In the genomic region with DNA sequence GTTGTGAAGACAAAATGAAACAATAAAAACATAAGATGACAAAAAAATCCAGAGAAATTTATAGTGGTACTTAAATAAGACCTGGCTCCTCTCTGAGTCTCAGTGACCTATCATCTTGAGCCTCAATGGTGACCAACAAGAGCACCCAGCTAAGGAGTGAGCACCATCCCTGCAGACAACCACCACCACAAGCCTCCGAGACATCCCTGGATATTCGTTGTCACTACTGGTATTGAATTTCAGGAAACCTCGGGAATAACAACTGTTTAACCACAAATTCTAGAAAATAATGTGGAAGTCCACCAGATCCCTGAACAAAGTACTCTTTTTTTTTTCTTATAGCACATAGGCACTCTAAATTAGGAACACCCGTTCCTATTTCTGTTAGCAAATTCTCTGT, we compare ENCODE assay signal across 22 cellular contexts. TPM values are rescaled to one million over a fixed set of nuclear protein-coding genes. Genes with fewer than 3 reads are reported as not detected.
DNase-seq lines count a peak whose midpoint lies in the region; ATAC-seq, FAIRE-seq and TF ChIP-seq lines count a peak whose summit lies in the region.
"Had no signal": no experiment of that assay in that cellular context is flagged by ENCODE, and none has a peak within 500 bp of the region (broad histone marks: within the 10 kb centered on the region; RNA-seq: fewer than 3 reads in every experiment).

No MANE protein-coding gene starts in this region.

- no peak overlapping the region for H3K4me3 Mint-ChIP-seq in activated CD4-positive, alpha-beta memory T cell treated with anti-CD3 and anti-CD28 coated beads for 36 hours
- H3K4me3 Mint-ChIP-seq: CD8-positive, alpha-beta memory T cell; IgD-negative memory B cell had no signal

- no peaks in the 10 kb centered on the region for H3K9me3 ChIP-seq in right atrium auricular region
- H3K9me3 ChIP-seq in kidney (ENCODE audit: control insufficient read depth in 1 of 2, low read length in 2 of 2), result no peaks in the 10 kb centered on the region
- H3K9me3 ChIP-seq in psoas muscle, result no peaks in the 10 kb centered on the region

- no peak for ATAC-seq in psoas muscle
- ATAC-seq: HCT116 had no signal

- H3K27ac Mint-ChIP-seq in activated CD4-positive, alpha-beta memory T cell treated with anti-CD3 and anti-CD28 coated beads for 36 hours, result no peak overlapping the region
- H3K27ac Mint-ChIP-seq: CD8-positive, alpha-beta memory T cell; IgD-negative memory B cell had no signal

- H3K27me3 ChIP-seq in right atrium auricular region (no peaks in the 10 kb centered on the region), psoas muscle (ENCODE audit: insufficient read depth in 3 of 3, low read length in 2 of 3) (no peaks in the 10 kb centered on the region)

- H3K4me1 ChIP-seq in right atrium auricular region (peaks cover 0 to 24% of the 10 kb centered on the region in 2 donors), kidney (ENCODE audit: control insufficient read depth in 1 of 2, insufficient read depth in 1 of 2, low read depth in 1 of 2, low read length in 2 of 2) (peaks cover 3 to 10% of the 10 kb centered on the region in 2 donors), psoas muscle (peaks cover 4% of the 10 kb centered on the region)

- peaks cover 7% of the 10 kb centered on the region for H3K27me3 Mint-ChIP-seq in activated CD4-positive, alpha-beta memory T cell treated with anti-CD3 and anti-CD28 coated beads for 36 hours

- intact Hi-C loops in cardiac septum (cut with DNase I) (loop anchor here (5.0 kb wide), 2 partner anchors 33 to 47 kb away; no protein-coding TSS in a partner anchor), kidney (cut with DNase I) (no loop called here), psoas muscle (cut with DNase I) (no loop called here), head of caudate nucleus (cut with DNase I) (no loop called here)
- intact Hi-C loops in activated CD4-positive, alpha-beta memory T cell treated with anti-CD3 and anti-CD28 coated beads for 36 hours (cut with micrococcal nuclease), result no loop called here

- POLR2A ChIA-PET in activated CD4-positive, alpha-beta memory T cell treated with anti-CD3 and anti-CD28 coated beads for 36 hours (lab: Charles Lee), result no interaction called here

- no peak for TF ChIP-seq CTCF in right atrium auricular region (IDR thresholded peaks at IDR 0.05)
- no peak for TF ChIP-seq CTCF in kidney (IDR thresholded peaks at IDR 0.05; ENCODE audit: borderline replicate concordance, extremely low read depth, insufficient read depth)
- TF ChIP-seq CTCF in psoas muscle (IDR thresholded peaks at IDR 0.05), result no peak

- H3K4me1 Mint-ChIP-seq in activated CD4-positive, alpha-beta memory T cell treated with anti-CD3 and anti-CD28 coated beads for 36 hours (ENCODE audit: low read depth), result no peaks in the 10 kb centered on the region
- H3K4me1 Mint-ChIP-seq: CD8-positive, alpha-beta memory T cell; IgD-negative memory B cell had no signal

- 39 to 47% (median 44%) methylated on average over 4 of the region's 4 CpGs for WGBS in psoas muscle, 3 donors

- H3K4me3 ChIP-seq in right atrium auricular region (peak overlapping the region; percentile 9 to 16), kidney (ENCODE audit: low read length in 2 of 2) (peak overlapping the region; percentile 56 to 67), psoas muscle (peak overlapping the region; percentile 51)

- DNase-seq in right atrium auricular region (ENCODE audit: low spot score) (no peak), cardiac septum (ENCODE audit: low spot score) (no peak), kidney (no peak), psoas muscle (no peak), NCI-H1105 (lab: John Stamatoyannopoulos, UW) (no peak), head of caudate nucleus (no peak)
- DNase-seq in activated CD4-positive, alpha-beta memory T cell treated with anti-CD3 and anti-CD28 coated beads for 36 hours, result no peak
- DNase-seq: C1 segment of cervical spinal cord; CD8-positive, alpha-beta memory T cell; GOT3; Karpas-422; NCI-H1092 treated with DMSO at 0.1 percent for 48 hours; NCI-H1694; NCI-H2081 treated with DMSO at 0.1 percent for 48 hours; NCI-H510A; NCI-H774; SHP77 treated with DMSO at 0.1 percent for 48 hours had no signal

- CTCF ChIA-PET in activated CD4-positive, alpha-beta memory T cell treated with anti-CD3 and anti-CD28 coated beads for 36 hours (lab: Charles Lee), result no interaction called here

- no peaks in the 10 kb centered on the region for H3K9me3 Mint-ChIP-seq in activated CD4-positive, alpha-beta memory T cell treated with anti-CD3 and anti-CD28 coated beads for 36 hours
- H3K9me3 Mint-ChIP-seq: IgD-negative memory B cell had no signal

- H3K36me3 ChIP-seq in right atrium auricular region (no peaks in the 10 kb centered on the region), kidney (ENCODE audit: control insufficient read depth in 1 of 2, insufficient read depth in 2 of 2, low read length in 2 of 2) (no peaks in the 10 kb centered on the region), psoas muscle (ENCODE audit: insufficient read depth in 1 of 2, low read depth in 1 of 2) (no peaks in the 10 kb centered on the region)

- H3K27ac ChIP-seq in right atrium auricular region, result peak overlapping the region in 1 of 2 donors; percentile 37
- H3K27ac ChIP-seq in kidney (ENCODE audit: low read depth in 2 of 2, low read length in 2 of 2), result peak overlapping the region; percentile 15 to 20
- peak overlapping the region; percentile 43 for H3K27ac ChIP-seq in psoas muscle

- peak overlapping the region in 1 of 2 donors; percentile 55 for H3K9ac ChIP-seq in kidney (ENCODE audit: low read length in 2 of 2)

- no peaks in the 10 kb centered on the region for H3K36me3 Mint-ChIP-seq in activated CD4-positive, alpha-beta memory T cell treated with anti-CD3 and anti-CD28 coated beads for 36 hours
- H3K36me3 Mint-ChIP-seq: CD8-positive, alpha-beta memory T cell; IgD-negative memory B cell had no signal

- no peak for FAIRE-seq in kidney (lab: Jason Lieb, UNC)
- FAIRE-seq: GM12891, RCC 7860 had no signal

RNA-seq across cellular contexts. Expression of a gene that starts 32.2 kb away (rescaled TPM):
- total RNA-seq in right atrium auricular region, result 10 to 100 TPM; 38.4 to 59.4 TPM
- 34.7 TPM for total RNA-seq in cardiac septum
- total RNA-seq in kidney, result 51.7 TPM
- polyA plus RNA-seq in kidney (ENCODE audit: insufficient read depth, low read depth, low replicate concordance), result 44.1 TPM
- 10 to 100 TPM; 18.7 to 58.0 (median 22.4) TPM for total RNA-seq in psoas muscle
- polyA plus RNA-seq in psoas muscle, result 10 to 100 TPM; 14.3 to 23.3 (median 15.0) TPM
- total RNA-seq in activated CD4-positive, alpha-beta memory T cell treated with anti-CD3 and anti-CD28 coated beads for 36 hours, result not detected
- total RNA-seq: CD8-positive, alpha-beta memory T cell; OCI-LY7 had no signal
- polyA plus RNA-seq: CD8-positive, alpha-beta memory T cell; IgD-negative memory B cell had no signal

Comparison
In these comparisons a context has a peak if more than half of its experiments do, and no peak if none do; other contexts are left out.
1. RNA of a gene that starts 32.2 kb away (total RNA-seq): 38.4 to 59.4 TPM in right atrium auricular region, 51.7 TPM in kidney (single experiment), 34.7 TPM in cardiac septum (single experiment) and 18.7 to 58.0 TPM in psoas muscle; not detected in activated CD4-positive, alpha-beta memory T cell treated with anti-CD3 and anti-CD28 coated beads for 36 hours; every median in the first group is over 10 times any median in the second.
2. Peak in every context shown above with its lines, with median percentiles within 50 percentile points of each other: H3K4me3 ChIP-seq.